ENCODE assay signal across 13 cellular contexts in the genomic region with DNA sequence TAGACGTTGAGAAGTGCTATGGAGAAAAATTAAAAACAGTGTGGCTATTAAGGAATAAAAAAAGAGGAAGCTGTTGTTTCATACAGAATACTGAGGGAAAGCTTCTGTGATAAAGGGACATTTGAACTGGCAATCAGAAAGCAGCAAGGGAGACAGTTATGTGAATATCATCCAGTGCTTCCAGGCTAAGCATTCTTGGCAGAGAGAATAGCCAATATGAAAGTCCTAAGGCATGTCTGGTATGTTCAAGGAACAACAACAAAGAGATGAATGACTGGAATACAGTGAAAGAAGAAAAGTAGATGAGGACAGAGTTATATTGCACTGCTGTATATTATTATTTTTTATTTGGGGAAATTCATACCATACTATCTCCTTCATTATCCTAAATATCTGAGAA. TPM values are rescaled to one million over a fixed set of nuclear protein-coding genes. Genes with fewer than 3 reads are reported as not detected.
DNase-seq lines count a peak whose midpoint lies in the region; ATAC-seq and TF ChIP-seq lines count a peak whose summit lies in the region.
"Had no signal": no experiment of that assay in that cellular context is flagged by ENCODE, and none has a peak within 500 bp of the region (broad histone marks: within the 10 kb centered on the region; RNA-seq: fewer than 3 reads in every experiment).

No MANE protein-coding gene starts in this region.

- H3K4me2 ChIP-seq in H9 (ENCODE audit: insufficient read depth, insufficient read length, low read length), result no peak overlapping the region

- H2BK20ac ChIP-seq in H9 (ENCODE audit: low read depth, low read length, poor library complexity, severe bottlenecking), result no peak overlapping the region

- H2AFZ ChIP-seq in H9 (ENCODE audit: low read length), result no peak overlapping the region

- no peak overlapping the region for H2BK5ac ChIP-seq in H9 (ENCODE audit: insufficient read length, low read length)

- peaks cover 5% of the 10 kb centered on the region for H3K36me3 Mint-ChIP-seq in T-helper 17 cell (ENCODE audit: low read depth)
- peaks cover 55% of the 10 kb centered on the region for H3K36me3 Mint-ChIP-seq in effector memory CD8-positive, alpha-beta T cell (ENCODE audit: insufficient read depth)
- H3K36me3 Mint-ChIP-seq in H9 (ENCODE audit: insufficient read depth in 1 of 3, low read depth in 3 of 3), result peaks cover 3 to 14% (median 6%) of the 10 kb centered on the region in 3 experiments; a peak in 5 of 7 replicates

- H3K27me3 ChIP-seq in H9 (ENCODE audit: insufficient read depth, low read length), result no peaks in the 10 kb centered on the region

- H2BK15ac ChIP-seq in H9 (ENCODE audit: low read depth, low read length), result no peak overlapping the region

- ATAC-seq in T-helper 17 cell, result no peak
- peak; percentile 66 for ATAC-seq in omental fat pad (ENCODE audit: low FRiP score)
- no peak for ATAC-seq in effector memory CD8-positive, alpha-beta T cell (replicated peaks)
- no peak for ATAC-seq in GM18870 (IDR thresholded peaks at IDR 0.05; ENCODE audit: unreplicated experiment)
- ATAC-seq: esophagus mucosa had no signal

- H3K4ac ChIP-seq in H9 (ENCODE audit: low read depth, low read length), result no peak overlapping the region

- H4K8ac ChIP-seq in H9 (replicated peaks; ENCODE audit: insufficient read length, low read depth, low read length), result no peak overlapping the region

- no peak overlapping the region for H3T11ph ChIP-seq in H9 (ENCODE audit: low read length)

- H3K4me1 ChIP-seq in H9 (ENCODE audit: insufficient read depth, low read length), result no peaks in the 10 kb centered on the region

- H3K9ac ChIP-seq in H9 (ENCODE audit: extremely low read depth, insufficient read length, low read length), result no peak overlapping the region

- POLR2A ChIA-PET in HEK293T (lab: Yijun Ruan, JAX), result no interaction called here

- H3K79me2 ChIP-seq in H9 (ENCODE audit: insufficient read depth, low read length), result peaks cover 3% of the 10 kb centered on the region; the same call in 1 of the 2 replicates

- H3K18ac ChIP-seq in H9 (ENCODE audit: insufficient read length, low read depth, low read length), result no peak overlapping the region

- H4K5ac ChIP-seq in H9 (ENCODE audit: insufficient read length, low read depth, low read length), result no peak overlapping the region

- no peaks in the 10 kb centered on the region for H4K20me1 ChIP-seq in H9 (ENCODE audit: control insufficient read depth, insufficient read depth, insufficient read length)

- CTCF ChIA-PET in HEK293T (lab: Yijun Ruan, JAX), result no interaction called here

- DNase-seq in ELR (ENCODE audit: low read depth) (peak; percentile 23), T-helper 17 cell (no peak), foreskin melanocyte (peak; percentile 84), omental fat pad (ENCODE audit: low spot score) (no peak), HEK293T (ENCODE audit: extremely low spot score) (no peak), H9 (no peak)
- no peak for DNase-seq in effector memory CD8-positive, alpha-beta T cell
- DNase-seq: activated T-cell treated with anti-CD3 and anti-CD28 coated beads, Interleukin-2, amount 50 U/mL, for 24 hours; NCI-H1417; nucleus accumbens had no signal

- H2BK12ac ChIP-seq in H9 (ENCODE audit: insufficient read length, low read depth, low read length), result no peak overlapping the region

- H3K23me2 ChIP-seq in H9 (ENCODE audit: insufficient read length, low read depth, low read length, poor library complexity, severe bottlenecking), result no peaks in the 10 kb centered on the region

- H3K27ac Mint-ChIP-seq in T-helper 17 cell, result peak overlapping the region; percentile 54
- H3K27ac Mint-ChIP-seq in effector memory CD8-positive, alpha-beta T cell, result peak overlapping the region in 1 of 2 donors; percentile 25
- H3K27ac Mint-ChIP-seq in H9, result peak overlapping the region in 1 of 3 experiments; percentile 4; a peak in 2 of 7 replicates

- no peak overlapping the region for H3K4me3 Mint-ChIP-seq in T-helper 17 cell
- H3K4me3 Mint-ChIP-seq in effector memory CD8-positive, alpha-beta T cell, result no peak overlapping the region
- no peak overlapping the region for H3K4me3 Mint-ChIP-seq in H9
- H3K4me3 Mint-ChIP-seq: activated T-cell treated with anti-CD3 and anti-CD28 coated beads, Interleukin-2, amount 50 U/mL, for 24 hours had no signal

- no CpG with 5 or more reads among the region's 1 CpG for WGBS in H9 (ENCODE audit: extremely low coverage, insufficient read length, low lambda C conversion rate)

- no peak overlapping the region for H3K56ac ChIP-seq in H9 (ENCODE audit: insufficient read length, low read depth, low read length)

- no peak overlapping the region for H3K23ac ChIP-seq in H9 (ENCODE audit: insufficient read length, low read depth, low read length)

- no peak overlapping the region for H3K14ac ChIP-seq in H9 (ENCODE audit: insufficient read depth, low read length)

- H3K9me3 ChIP-seq in T-helper 17 cell (ENCODE audit: control insufficient read depth, low read length, poor library complexity, severe bottlenecking) (no peaks in the 10 kb centered on the region), H9 (ENCODE audit: control insufficient read depth, low read depth, low read length) (no peaks in the 10 kb centered on the region)

- no peak overlapping the region for H4K91ac ChIP-seq in H9 (ENCODE audit: insufficient read length, low read depth, low read length)

- H3K27ac ChIP-seq in H9 (ENCODE audit: insufficient read length, low read depth, low read length), result no peak overlapping the region
- H3K27ac ChIP-seq: SK-N-MC had no signal

- H3K9me3 Mint-ChIP-seq in effector memory CD8-positive, alpha-beta T cell, result no peaks in the 10 kb centered on the region
- H3K9me3 Mint-ChIP-seq in H9, result no peaks in the 10 kb centered on the region

- no peak overlapping the region for H2BK120ac ChIP-seq in H9 (ENCODE audit: low read depth, low read length, poor library complexity, severe bottlenecking)

- H3K79me1 ChIP-seq in H9 (ENCODE audit: insufficient read depth, low read depth, low read length, poor library complexity, severe bottlenecking), result no peaks in the 10 kb centered on the region

- no peak for TF ChIP-seq CTCF in omental fat pad (IDR thresholded peaks at IDR 0.05)
- no peak for TF ChIP-seq CTCF in H9 (conservative IDR thresholded peaks at IDR 0.05)

- H3K27me3 Mint-ChIP-seq in T-helper 17 cell (no peaks in the 10 kb centered on the region), H9 (ENCODE audit: low read depth) (no peaks in the 10 kb centered on the region)
- H3K27me3 Mint-ChIP-seq in effector memory CD8-positive, alpha-beta T cell, result no peaks in the 10 kb centered on the region
- H3K27me3 Mint-ChIP-seq: activated T-cell treated with anti-CD3 and anti-CD28 coated beads, Interleukin-2, amount 50 U/mL, for 24 hours had no signal

- no peak overlapping the region for H2AK5ac ChIP-seq in H9 (ENCODE audit: insufficient read length, low read length)

- H3K4me1 Mint-ChIP-seq in T-helper 17 cell, result peaks cover 45% of the 10 kb centered on the region
- H3K4me1 Mint-ChIP-seq in effector memory CD8-positive, alpha-beta T cell (ENCODE audit: low read depth in 2 of 2), result peaks cover 34 to 64% of the 10 kb centered on the region in 2 donors
- H3K4me1 Mint-ChIP-seq in H9, result peaks cover 30 to 32% of the 10 kb centered on the region in 2 experiments

TF ChIP-seq in HEK293T, 16 proteins besides CTCF, POLR2A, EP300 and RAD21:
- no peak for TF ChIP-seq HDGF (IDR thresholded peaks at IDR 0.05; ENCODE audit: borderline replicate concordance)
- no peak for TF ChIP-seq TARDBP (IDR thresholded peaks at IDR 0.05)
- TF ChIP-seq NFRKB (IDR thresholded peaks at IDR 0.05), result no peak
- no peak for TF ChIP-seq SP1 (IDR thresholded peaks at IDR 0.05)
- no peak for TF ChIP-seq FOXA1 (IDR thresholded peaks at IDR 0.05)
- TF ChIP-seq ZNF384 (IDR thresholded peaks at IDR 0.05), result no peak
- TF ChIP-seq BHLHE40 (IDR thresholded peaks at IDR 0.05; ENCODE audit: borderline replicate concordance), result no peak
- TF ChIP-seq ELF4 (IDR thresholded peaks at IDR 0.05), result no peak
- no peak for TF ChIP-seq ARNT (IDR thresholded peaks at IDR 0.05)
- TF ChIP-seq, protein P1, sequence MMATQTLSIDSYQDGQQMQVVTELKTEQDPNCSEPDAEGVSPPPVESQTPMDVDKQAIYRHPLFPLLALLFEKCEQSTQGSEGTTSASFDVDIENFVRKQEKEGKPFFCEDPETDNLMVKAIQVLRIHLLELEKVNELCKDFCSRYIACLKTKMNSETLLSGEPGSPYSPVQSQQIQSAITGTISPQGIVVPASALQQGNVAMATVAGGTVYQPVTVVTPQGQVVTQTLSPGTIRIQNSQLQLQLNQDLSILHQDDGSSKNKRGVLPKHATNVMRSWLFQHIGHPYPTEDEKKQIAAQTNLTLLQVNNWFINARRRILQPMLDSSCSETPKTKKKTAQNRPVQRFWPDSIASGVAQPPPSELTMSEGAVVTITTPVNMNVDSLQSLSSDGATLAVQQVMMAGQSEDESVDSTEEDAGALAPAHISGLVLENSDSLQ (IDR thresholded peaks at IDR 0.05), result no peak
- no peak for TF ChIP-seq L3MBTL2 (conservative IDR thresholded peaks at IDR 0.05)
TF ChIP-seq in HEK293T: peak in this region for 0.

RNA-seq across cellular contexts. Expression of a gene that starts 23.9 kb away (rescaled TPM):
- total RNA-seq in T-helper 17 cell (100 to 1,000 TPM; 165 to 166 TPM), omental fat pad (100 to 1,000 TPM; 110 to 205 (median 156) TPM), H9 (2021) (85.0 and 90.8 TPM in 2 replicates)

Comparison
In these comparisons a context has a peak if more than half of its experiments do, and no peak if none do; other contexts are left out.
1. DNase-seq: peak in ELR (single experiment) and foreskin melanocyte (single experiment); none in T-helper 17 cell (0 of 3), omental fat pad (single experiment), effector memory CD8-positive, alpha-beta T cell (0 of 3), HEK293T (single experiment) and H9 (single experiment).